Comparison of ENCODE assay signal across 30 cellular contexts in the genomic region with DNA sequence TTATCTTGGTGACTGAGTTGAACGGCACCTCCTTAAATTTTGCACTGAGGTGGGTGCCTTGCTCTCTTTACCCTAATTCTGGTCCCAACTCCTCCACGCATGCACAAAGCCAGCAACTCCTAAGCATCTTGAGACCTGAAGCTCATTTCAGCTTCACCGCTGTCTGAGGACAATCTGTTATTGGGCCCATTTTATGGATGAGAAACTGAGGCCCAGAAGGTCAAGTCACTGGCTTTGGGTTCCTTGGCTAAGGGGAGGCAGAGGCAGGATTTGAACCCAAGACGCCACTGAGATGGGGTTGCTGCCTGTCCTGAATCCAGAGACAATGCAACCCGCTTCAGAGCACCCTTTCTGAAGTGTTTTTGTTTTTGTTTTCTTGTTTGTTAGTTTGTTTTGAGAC. TPM values are rescaled to one million over a fixed set of nuclear protein-coding genes. Genes with fewer than 3 reads are reported as not detected.
"Had no signal": no experiment of that assay in that cellular context is flagged by ENCODE, and none has a peak within 500 bp of the region (broad histone marks: within the 10 kb centered on the region; RNA-seq: fewer than 3 reads in every experiment).

No MANE protein-coding gene starts in this region.

- H3K4me3 ChIP-seq: coronary artery, esophagus squamous epithelium, gastrocnemius medialis, hepatocyte, left ventricle myocardium inferior, lower lobe of right lung, mucosa of descending colon had no signal

- FAIRE-seq: colon, endometrium, kidney had no signal

- H2AFZ ChIP-seq: hepatocyte had no signal

- ATAC-seq: effector memory CD8-positive, alpha-beta T cell; gastrocnemius medialis; left colon; left lobe of liver; lower lobe of right lung; mucosa of descending colon had no signal

- H3K36me3 ChIP-seq: esophagus squamous epithelium, gastrocnemius medialis, left ventricle myocardium inferior, lower lobe of right lung had no signal

- H3K4me2 ChIP-seq: hepatocyte had no signal

- H3K9me3 ChIP-seq: esophagus squamous epithelium, gastrocnemius medialis, left ventricle myocardium inferior, lower lobe of right lung, mucosa of descending colon had no signal

- H3K4me1 ChIP-seq: esophagus squamous epithelium, gastrocnemius medialis, left ventricle myocardium inferior, lower lobe of right lung had no signal

- DNase-seq: effector CD8-positive, alpha-beta T cell; effector memory CD8-positive, alpha-beta T cell; endodermal cell; erythroblast; esophagus squamous epithelium; foreskin fibroblast; foreskin melanocyte; gastrocnemius medialis; glutamatergic neuron; head of caudate nucleus; hypothalamus; immature natural killer cell; islet precursor cell; kidney; kidney glomerular epithelial cell; left colon; left ventricle myocardium inferior; lower lobe of right lung; mesenchymal stem cell; mucosa of descending colon; naive B cell had no signal

- H3K27ac ChIP-seq: coronary artery, epithelial cell of prostate, esophagus squamous epithelium, gastrocnemius medialis, hepatocyte, left ventricle myocardium inferior, lower lobe of right lung had no signal

- H3K79me2 ChIP-seq: hepatocyte had no signal

- H3K27me3 ChIP-seq: gastrocnemius medialis, hepatocyte had no signal

RNA-seq across cellular contexts. Expression of a gene that starts 22.7 kb away (rescaled TPM):
- total RNA-seq: dermis microvascular lymphatic vessel endothelial cell, glomerular endothelial cell, left lobe of liver, left ventricle myocardium inferior, myocyte had no signal
